11 cellular contexts compared by ENCODE assay signal in the genomic region with DNA sequence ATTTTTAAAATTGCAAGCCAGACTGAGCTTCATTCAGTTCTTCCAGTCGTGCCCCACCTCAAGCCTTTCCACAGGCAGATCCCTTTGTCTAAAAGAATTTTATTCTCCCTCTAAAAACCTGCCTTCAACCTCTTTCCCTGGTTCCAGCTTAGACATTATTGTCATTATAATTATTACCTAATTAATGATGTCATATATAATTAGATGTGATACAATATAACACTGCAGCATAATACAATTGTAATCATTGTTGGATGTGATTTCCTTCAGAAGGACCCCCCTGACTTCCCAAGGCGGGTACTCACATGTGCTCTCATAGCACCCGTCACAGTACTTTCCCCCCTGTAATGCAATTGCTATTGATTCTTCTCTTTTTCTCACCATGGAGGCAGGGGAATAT.
"Had no signal": no experiment of that assay in that cellular context is flagged by ENCODE, and none has a peak within 500 bp of the region (broad histone marks: within the 10 kb centered on the region; RNA-seq: fewer than 3 reads in every experiment).

No MANE protein-coding gene starts in this region.

- H3K27ac Mint-ChIP-seq: GM23338, H9, HFFc6 had no signal

- H3K4me3 ChIP-seq: GM23248, GM23338, HAP-1 had no signal

- FAIRE-seq: H1, H54 had no signal

- DNase-seq: GM23248, GOT3, H7, H9, HCEC 1CT, HFFc6 had no signal

- H3K4me1 ChIP-seq: HAP-1 had no signal

- H3K9me3 ChIP-seq: HAP-1 had no signal

- H2AFZ ChIP-seq: GM23248, GM23338 had no signal

- H3K4me2 ChIP-seq: GM23338 had no signal

- H3K36me3 ChIP-seq: HAP-1 had no signal

- H3K4me1 Mint-ChIP-seq: GM23338 had no signal

- H3K27ac ChIP-seq: GM23248 had no signal

- H3K9ac ChIP-seq: GM23248 had no signal

- H3K4me3 Mint-ChIP-seq: GM23338, H9, HFFc6 had no signal

- ATAC-seq: GM23338, HCT116 had no signal
